In the genomic region with DNA sequence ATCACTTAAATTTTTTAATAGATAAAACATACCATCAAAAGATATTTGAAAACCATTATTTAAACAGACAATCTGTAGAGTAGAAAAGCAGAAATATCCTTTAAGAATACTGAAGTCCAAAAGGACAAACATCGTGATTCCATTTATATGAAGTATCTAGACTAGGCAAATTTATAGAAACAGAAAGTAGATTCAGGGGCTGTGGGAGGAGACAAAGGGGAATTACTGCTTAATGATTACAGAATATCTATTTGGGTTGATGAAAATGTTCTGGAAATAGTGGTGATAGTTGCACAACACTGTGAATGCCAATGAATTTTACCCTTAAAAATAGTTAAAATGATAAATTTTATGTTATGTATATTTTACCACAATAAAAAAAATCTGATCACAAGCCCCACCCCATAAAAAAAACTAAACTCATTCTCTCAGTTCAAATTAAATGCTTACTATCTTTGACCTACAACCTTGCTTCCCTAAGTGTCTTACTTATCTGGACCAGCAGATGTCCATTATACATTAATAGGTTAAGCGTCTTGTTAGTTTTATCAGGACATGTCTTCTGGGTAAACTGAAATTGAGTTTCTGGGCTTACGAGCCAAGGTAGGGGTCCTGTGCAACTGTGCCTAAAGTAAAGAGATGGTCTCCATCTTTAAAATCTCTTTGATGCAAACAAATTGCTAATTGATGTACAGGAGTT, we compare ENCODE assay signal across 14 cellular contexts.
"Had no signal": no experiment of that assay in that cellular context is flagged by ENCODE, and none has a peak within 500 bp of the region (broad histone marks: within the 10 kb centered on the region; RNA-seq: fewer than 3 reads in every experiment).

No MANE protein-coding gene starts in this region.

- H3K27me3 Mint-ChIP-seq: activated CD8-positive, alpha-beta T cell treated with anti-CD3 and anti-CD28 coated beads for 36 hours had no signal

- H3K9me3 Mint-ChIP-seq: activated CD8-positive, alpha-beta T cell treated with anti-CD3 and anti-CD28 coated beads for 36 hours had no signal

- FAIRE-seq: keratinocyte had no signal

- DNase-seq: activated CD4-positive, alpha-beta T cell treated with anti-CD3 and anti-CD28 coated beads for 4 hours; activated CD8-positive, alpha-beta memory T cell treated with anti-CD3 and anti-CD28 coated beads, Interleukin-2, amount 50 U/mL, for 4 hours; activated CD8-positive, alpha-beta T cell treated with anti-CD3 and anti-CD28 coated beads for 36 hours; activated naive CD4-positive, alpha-beta T cell; colonic mucosa; effector CD4-positive, alpha-beta T cell; gastrocnemius medialis; heart right ventricle; left ventricle myocardium inferior; mesendoderm; stimulated activated CD4-positive, alpha-beta T cell treated with anti-CD3 and anti-CD28 coated beads, Interleukin-4, amount 100 ng/mL, for 1 hour; stomach; WERI-Rb-1 had no signal

- ATAC-seq: activated CD8-positive, alpha-beta T cell treated with anti-CD3 and anti-CD28 coated beads for 36 hours; gastrocnemius medialis; heart right ventricle had no signal

- H3K4me3 Mint-ChIP-seq: activated CD8-positive, alpha-beta T cell treated with anti-CD3 and anti-CD28 coated beads for 36 hours had no signal

- H3K27ac Mint-ChIP-seq: activated CD8-positive, alpha-beta T cell treated with anti-CD3 and anti-CD28 coated beads for 36 hours had no signal
